In genomic region chr3:194301730-194302129, GRCh38 we compare ENCODE assay signal across 23 cellular contexts. TPM values are rescaled to one million over a fixed set of nuclear protein-coding genes. Genes with fewer than 3 reads are reported as not detected.
DNase-seq lines count a peak whose midpoint lies in the region; FAIRE-seq lines count a peak whose summit lies in the region.
"Had no signal": no experiment of that assay in that cellular context is flagged by ENCODE, and none has a peak within 500 bp of the region (broad histone marks: within the 10 kb centered on the region; RNA-seq: fewer than 3 reads in every experiment).

No MANE protein-coding gene starts in this region.

- no peak for FAIRE-seq in small intestine (lab: Jason Lieb, UNC)
- FAIRE-seq: GM18507, HTR-8/SVneo had no signal

- H3K4me1 ChIP-seq in mesodermal cell (ENCODE audit: control insufficient read depth, insufficient read depth, low read length, poor library complexity, severe bottlenecking) (peaks cover 16% of the 10 kb centered on the region), small intestine (ENCODE audit: control insufficient read depth in 2 of 2, insufficient read depth in 1 of 2, low read depth in 1 of 2, low read length in 1 of 2) (no peaks in the 10 kb centered on the region)
- H3K4me1 ChIP-seq: SJCRH30 had no signal

- DNase-seq in activated effector memory CD4-positive, alpha-beta T cell treated with anti-CD3 and anti-CD28 coated beads, Interleukin-2, amount 50 U/mL, for 16 hours, result peak; percentile 21
- DNase-seq in activated effector memory CD4-positive, alpha-beta T cell treated with Interleukin-2 at 50 U/mL for 16 hours, result no peak
- DNase-seq in ELF-1 (ENCODE audit: low read depth, low spot score) (peak; percentile 34), SK-N-DZ (ENCODE audit: low spot score) (peak; percentile 86), NCI-H226 (no peak), NCI-H748 (lab: John Stamatoyannopoulos, UW; ENCODE audit: unreplicated experiment) (no peak), small intestine (no peak)
- DNase-seq: 8988T; Calu3; CD8-positive, alpha-beta memory T cell; DMS153; GDM1; NCI-H1417; NCI-H1694 treated with DMSO at 0.1 percent for 48 hours; NCI-H2081 treated with DMSO at 0.1 percent for 48 hours; NCI-H69; SJCRH30 had no signal

- no peaks in the 10 kb centered on the region for H3K36me3 ChIP-seq in mesodermal cell (ENCODE audit: control insufficient read depth, insufficient read depth, low read length)
- H3K36me3 ChIP-seq in small intestine (ENCODE audit: control insufficient read depth in 2 of 2, insufficient read depth in 2 of 2, low read length in 2 of 2), result no peaks in the 10 kb centered on the region
- H3K36me3 ChIP-seq: SJCRH30 had no signal

- H3K4me3 ChIP-seq in mesodermal cell (ENCODE audit: extremely low read depth, insufficient read depth, low read length, poor library complexity, severe bottlenecking), result no peak overlapping the region
- no peak overlapping the region for H3K4me3 ChIP-seq in small intestine (ENCODE audit: low read depth in 1 of 2, low read length in 2 of 2)
- H3K4me3 ChIP-seq: GM23338, SJCRH30 had no signal

- no peaks in the 10 kb centered on the region for H3K27me3 ChIP-seq in small intestine (ENCODE audit: control insufficient read depth in 2 of 2, insufficient read depth in 2 of 2, low read length in 2 of 2)
- H3K27me3 ChIP-seq: SJCRH30 had no signal

- H3K27ac ChIP-seq in mesodermal cell (ENCODE audit: low read depth, low read length, severe bottlenecking) (peak overlapping the region; percentile 12), small intestine (ENCODE audit: low read depth in 1 of 2, low read length in 1 of 2) (no peak overlapping the region)
- H3K27ac ChIP-seq: C4-2B, KMS-11, SJCRH30 had no signal

- H3K9me3 ChIP-seq in mesodermal cell (ENCODE audit: control insufficient read depth, low read length), result no peaks in the 10 kb centered on the region
- H3K9me3 ChIP-seq in small intestine (ENCODE audit: control insufficient read depth, low read depth), result no peaks in the 10 kb centered on the region
- H3K9me3 ChIP-seq: SJCRH30 had no signal

- WGBS in mesodermal cell (ENCODE audit: insufficient coverage in 2 of 2), 2 experiments, result 75 to 76% methylated on average over 1 to 2 of the region's 3 CpGs
- WGBS in small intestine, 3 donors, result 87 to 92% (median 89%) methylated on average over 3 of the region's 3 CpGs

RNA-seq across cellular contexts. Expression of gene CPN2, which starts 49.4 kb away (rescaled TPM):
- not detected in 2 replicates for polyA plus RNA-seq in SK-N-DZ (2014; cell fraction: cytosol; rRNA removed)
- polyA plus RNA-seq in SK-N-DZ (2014; cell fraction: nucleus; rRNA removed), result not detected in 2 replicates
- 0.15 TPM for polyA plus RNA-seq in mesodermal cell (2013, experiment 1 of 2)
- not detected for polyA plus RNA-seq in mesodermal cell (2013, experiment 2 of 2)
- polyA plus RNA-seq in small intestine, result not detected
- polyA plus RNA-seq: CD8-positive, alpha-beta memory T cell had no signal

Comparison
In these comparisons a context has a peak if more than half of its experiments do, and no peak if none do; other contexts are left out.
1. DNase-seq: peak in activated effector memory CD4-positive, alpha-beta T cell treated with anti-CD3 and anti-CD28 coated beads, Interleukin-2, amount 50 U/mL, for 16 hours (single experiment), ELF-1 (single experiment) and SK-N-DZ (single experiment); none in activated effector memory CD4-positive, alpha-beta T cell treated with Interleukin-2 at 50 U/mL for 16 hours (single experiment), NCI-H226 (single experiment), NCI-H748 (single experiment) and small intestine (single experiment).